ENCODE assay signal across 12 cellular contexts in genomic region chr19:50836543-50837195, GRCh38. TPM values are rescaled to one million over a fixed set of nuclear protein-coding genes. Genes with fewer than 3 reads are reported as not detected.
DNase-seq lines count a peak whose midpoint lies in the region; ATAC-seq and TF ChIP-seq lines count a peak whose summit lies in the region.
"Had no signal": no experiment of that assay in that cellular context is flagged by ENCODE, and none has a peak within 500 bp of the region (broad histone marks: within the 10 kb centered on the region; RNA-seq: fewer than 3 reads in every experiment).

No MANE protein-coding gene starts in this region.

- no peaks in the 10 kb centered on the region for H3K36me3 ChIP-seq in left ventricle myocardium inferior
- H3K36me3 ChIP-seq in right atrium auricular region: no peaks in the 10 kb centered on the region

- peaks cover 40% of the 10 kb centered on the region for H3K27me3 Mint-ChIP-seq in activated T-helper 17 cell treated with anti-CD3 and anti-CD28 coated beads, Interleukin-2, amount 50 U/mL, for 72 hours
- H3K27me3 Mint-ChIP-seq in type B pancreatic cell: peaks cover 52% of the 10 kb centered on the region

- intact Hi-C loops in left ventricle myocardium inferior (cut with micrococcal nuclease) (no loop called here), left colon (cut with DNase I, micrococcal nuclease) (no loop called here)

- H3K36me3 Mint-ChIP-seq in activated T-helper 17 cell treated with anti-CD3 and anti-CD28 coated beads, Interleukin-2, amount 50 U/mL, for 72 hours (ENCODE audit: low read depth): no peaks in the 10 kb centered on the region
- no peaks in the 10 kb centered on the region for H3K36me3 Mint-ChIP-seq in type B pancreatic cell

- no peak for TF ChIP-seq CTCF in left ventricle myocardium inferior (IDR thresholded peaks at IDR 0.05; ENCODE audit: borderline replicate concordance)
- TF ChIP-seq CTCF in right atrium auricular region (IDR thresholded peaks at IDR 0.05): no peak
- TF ChIP-seq CTCF in type B pancreatic cell (conservative IDR thresholded peaks at IDR 0.05): no peak

- DNase-seq in left ventricle myocardium inferior: no peak
- no peak for DNase-seq in right atrium auricular region (ENCODE audit: low spot score)
- DNase-seq in left colon: peak in 1 of 2 donors; percentile 33
- DNase-seq in type B pancreatic cell (ENCODE audit: extremely low spot score, unreplicated experiment): no peak
- no peak for DNase-seq in retina
- DNase-seq in NCI-H1930 (lab: John Stamatoyannopoulos, UW): no peak
- DNase-seq: T1000 had no signal

- H3K27me3 ChIP-seq in left ventricle myocardium inferior (ENCODE audit: low read depth): peaks cover 65% of the 10 kb centered on the region
- no peaks in the 10 kb centered on the region for H3K27me3 ChIP-seq in right atrium auricular region

- no peaks in the 10 kb centered on the region for H3K9me3 Mint-ChIP-seq in activated T-helper 17 cell treated with anti-CD3 and anti-CD28 coated beads, Interleukin-2, amount 50 U/mL, for 72 hours
- H3K9me3 Mint-ChIP-seq in type B pancreatic cell: no peaks in the 10 kb centered on the region

- H3K27ac Mint-ChIP-seq in activated T-helper 17 cell treated with anti-CD3 and anti-CD28 coated beads, Interleukin-2, amount 50 U/mL, for 72 hours: no peak overlapping the region
- H3K27ac Mint-ChIP-seq in type B pancreatic cell: peak overlapping the region; percentile 76

- no peak for ATAC-seq in activated T-helper 17 cell treated with anti-CD3 and anti-CD28 coated beads, Interleukin-2, amount 50 U/mL, for 72 hours (replicated peaks)
- ATAC-seq in left colon (peak; percentile 1), HG02938 (IDR thresholded peaks at IDR 0.05; ENCODE audit: unreplicated experiment) (no peak)

- H3K4me3 Mint-ChIP-seq in activated T-helper 17 cell treated with anti-CD3 and anti-CD28 coated beads, Interleukin-2, amount 50 U/mL, for 72 hours: peak overlapping the region; percentile 78
- peak overlapping the region; percentile 90 for H3K4me3 Mint-ChIP-seq in type B pancreatic cell

- peaks cover 4% of the 10 kb centered on the region for H3K9me3 ChIP-seq in left ventricle myocardium inferior (replicated peaks)
- peaks cover 0 to under 1% of the 10 kb centered on the region in 2 donors for H3K9me3 ChIP-seq in right atrium auricular region
- H3K9me3 ChIP-seq: mucosa of descending colon had no signal

- peak overlapping the region; percentile 67 for H3K4me3 ChIP-seq in left ventricle myocardium inferior
- peak overlapping the region in 1 of 2 donors; percentile 52 for H3K4me3 ChIP-seq in right atrium auricular region

- H3K4me1 Mint-ChIP-seq in activated T-helper 17 cell treated with anti-CD3 and anti-CD28 coated beads, Interleukin-2, amount 50 U/mL, for 72 hours: no peaks in the 10 kb centered on the region
- H3K4me1 Mint-ChIP-seq in type B pancreatic cell (ENCODE audit: unreplicated experiment): no peaks in the 10 kb centered on the region

- no peak overlapping the region for H3K27ac ChIP-seq in left ventricle myocardium inferior (replicated peaks)
- no peak overlapping the region for H3K27ac ChIP-seq in right atrium auricular region

- H3K4me1 ChIP-seq in left ventricle myocardium inferior: peaks cover 12% of the 10 kb centered on the region
- H3K4me1 ChIP-seq in right atrium auricular region: peaks cover 0 to 10% of the 10 kb centered on the region in 2 donors

RNA-seq across cellular contexts. Expression of gene KLK15, which starts 3.3 kb away (rescaled TPM):
- total RNA-seq in left ventricle myocardium inferior: not detected
- total RNA-seq in right atrium auricular region: not detected
- total RNA-seq in activated T-helper 17 cell treated with anti-CD3 and anti-CD28 coated beads, Interleukin-2, amount 50 U/mL, for 72 hours: not detected
- 1 to 10 TPM; 4.5 to 8.5 TPM for total RNA-seq in left colon
- 0.26 TPM in 1 of 2 replicates, not detected in the other for total RNA-seq in type B pancreatic cell (ENCODE audit: low replicate concordance)
- total RNA-seq: aorta, fibroblast of villous mesenchyme had no signal

RNA-seq across cellular contexts. Expression of gene KLK1, which starts 13.1 kb away (rescaled TPM):
- total RNA-seq in left ventricle myocardium inferior (0.41 TPM), right atrium auricular region (under 1 TPM in 1 of 2 donors, not detected in 1; 0.51 TPM), left colon (100 to 1,000 TPM; 182 to 236 TPM), type B pancreatic cell (ENCODE audit: low replicate concordance) (1.5 and 2.9 TPM in 2 replicates)
- 1 to 10 TPM in 1 of 2 donors, under 1 TPM in 1; 0.39 to 2.0 TPM for total RNA-seq in activated T-helper 17 cell treated with anti-CD3 and anti-CD28 coated beads, Interleukin-2, amount 50 U/mL, for 72 hours
- total RNA-seq: fibroblast of villous mesenchyme had no signal

RNA-seq across cellular contexts. Expression of gene KLK3, which starts 18.0 kb away (rescaled TPM):
- not detected for total RNA-seq in left ventricle myocardium inferior
- total RNA-seq in right atrium auricular region: not detected
- total RNA-seq in activated T-helper 17 cell treated with anti-CD3 and anti-CD28 coated beads, Interleukin-2, amount 50 U/mL, for 72 hours: not detected
- 10 to 100 TPM in 1 of 2 donors, 1 to 10 TPM in 1; 5.7 to 11.7 TPM for total RNA-seq in left colon
- not detected in 2 replicates for total RNA-seq in type B pancreatic cell (ENCODE audit: low replicate concordance)
- total RNA-seq: aorta, fibroblast of villous mesenchyme had no signal

RNA-seq across cellular contexts. Expression of gene KLK2, which starts 36.6 kb away (rescaled TPM):
- not detected for total RNA-seq in left ventricle myocardium inferior
- not detected for total RNA-seq in right atrium auricular region
- under 1 TPM in 1 of 2 donors, not detected in 1; 0.24 TPM for total RNA-seq in activated T-helper 17 cell treated with anti-CD3 and anti-CD28 coated beads, Interleukin-2, amount 50 U/mL, for 72 hours
- total RNA-seq in left colon: under 1 TPM in 1 of 2 donors, not detected in 1; 0.12 TPM
- 0.43 TPM in 1 of 2 replicates, not detected in the other for total RNA-seq in type B pancreatic cell (ENCODE audit: low replicate concordance)
- total RNA-seq: aorta, fibroblast of villous mesenchyme had no signal

RNA-seq across cellular contexts. Expression of gene ACP4, which starts 46.5 kb away (rescaled TPM):
- total RNA-seq in left ventricle myocardium inferior (not detected), right atrium auricular region (not detected), left colon (not detected), type B pancreatic cell (ENCODE audit: low replicate concordance) (not detected in 2 replicates)
- not detected for total RNA-seq in activated T-helper 17 cell treated with anti-CD3 and anti-CD28 coated beads, Interleukin-2, amount 50 U/mL, for 72 hours
- total RNA-seq: aorta, fibroblast of villous mesenchyme, mucosa of descending colon had no signal

Comparison
In these comparisons a context has a peak if more than half of its experiments do, and no peak if none do; other contexts are left out.
1. RNA of gene KLK1, which starts 13.1 kb away (total RNA-seq): 182 to 236 TPM in left colon; 0.39 to 2.0 TPM in activated T-helper 17 cell treated with anti-CD3 and anti-CD28 coated beads, Interleukin-2, amount 50 U/mL, for 72 hours, 1.5 to 2.9 TPM in type B pancreatic cell, 0.51 TPM in right atrium auricular region and 0.41 TPM in left ventricle myocardium inferior (single experiment); every median in the first group is over 10 times any median in the second.